In genomic region chr3:5565026-5565425, GRCh38 we compare ENCODE assay signal across 22 cellular contexts.
DNase-seq lines count a peak whose midpoint lies in the region; TF ChIP-seq lines count a peak whose summit lies in the region.
"Had no signal": no experiment of that assay in that cellular context is flagged by ENCODE, and none has a peak within 500 bp of the region (broad histone marks: within the 10 kb centered on the region; RNA-seq: fewer than 3 reads in every experiment).

No MANE protein-coding gene starts in this region.

- CTCF ChIA-PET in OCI-LY7 (lab: Charles Lee; ENCODE audit: unreplicated experiment) = interaction anchor here (0.6 to 1.1 kb wide), 2 partner anchors 15 to 267 kb away, joined by 4 to 5 read pairs; no protein-coding TSS in a partner anchor

- no peak overlapping the region for H3K4me3 Mint-ChIP-seq in endothelial cell (ENCODE audit: unreplicated experiment)
- H3K4me3 Mint-ChIP-seq: activated naive CD8-positive, alpha-beta T cell treated with anti-CD3 and anti-CD28 coated beads for 36 hours; CD4-positive, CD25-positive, alpha-beta regulatory T cell had no signal

- DNase-seq in DMS 273 (lab: John Stamatoyannopoulos, UW; ENCODE audit: unreplicated experiment) (peak; percentile 0), DMS 273 treated with DMSO at 0.1 percent for 48 hours (lab: John Stamatoyannopoulos, UW) (no peak), HT1080 (ENCODE audit: low read depth) (peak; percentile 36), OCI-LY7 (ENCODE audit: low spot score) (peak; percentile 4), iPS-NIHi7 (ENCODE audit: extremely low spot score) (peak; percentile 14), SHP77 (lab: John Stamatoyannopoulos, UW) (no peak), T1000 (lab: John Stamatoyannopoulos, UW) (no peak), endothelial cell (ENCODE audit: low spot score) (no peak)
- DNase-seq: activated CD4-positive, alpha-beta T cell treated with anti-CD3 and anti-CD28 coated beads, Interleukin-2, amount 50 U/mL, for 48 hours; activated CD4-positive, CD25-positive, alpha-beta regulatory T cell; activated CD8-positive, alpha-beta memory T cell treated with anti-CD3 and anti-CD28 coated beads, Interleukin-2, amount 50 U/mL, for 48 hours; activated naive CD8-positive, alpha-beta T cell treated with anti-CD3 and anti-CD28 coated beads for 36 hours; caudate nucleus; CD4-positive, CD25-positive, alpha-beta regulatory T cell; NCI-H1417; NCI-H2081; NCI-H226; upper lobe of left lung had no signal

- H2AFZ ChIP-seq in OCI-LY7 (ENCODE audit: low read length) = no peak overlapping the region

- H3K4me1 Mint-ChIP-seq in endothelial cell (ENCODE audit: unreplicated experiment) = no peaks in the 10 kb centered on the region
- H3K4me1 Mint-ChIP-seq: activated naive CD8-positive, alpha-beta T cell treated with anti-CD3 and anti-CD28 coated beads for 36 hours; CD4-positive, CD25-positive, alpha-beta regulatory T cell had no signal

- peaks cover 2% of the 10 kb centered on the region for H3K27me3 Mint-ChIP-seq in endothelial cell (ENCODE audit: unreplicated experiment)
- H3K27me3 Mint-ChIP-seq: activated naive CD8-positive, alpha-beta T cell treated with anti-CD3 and anti-CD28 coated beads for 36 hours; CD4-positive, CD25-positive, alpha-beta regulatory T cell had no signal

- H3K9me3 ChIP-seq in OCI-LY7 (ENCODE audit: low read length) = no peaks in the 10 kb centered on the region
- H3K9me3 ChIP-seq: ascending aorta, neutrophil, upper lobe of left lung had no signal

- H3K27ac Mint-ChIP-seq in endothelial cell (ENCODE audit: unreplicated experiment) = no peak overlapping the region
- H3K27ac Mint-ChIP-seq: activated naive CD8-positive, alpha-beta T cell treated with anti-CD3 and anti-CD28 coated beads for 36 hours; CD4-positive, CD25-positive, alpha-beta regulatory T cell had no signal

- H3K27ac ChIP-seq in OCI-LY7 (ENCODE audit: low read depth, low read length, poor library complexity, severe bottlenecking) = no peak overlapping the region
- H3K27ac ChIP-seq: 22Rv1, ascending aorta, neutrophil, upper lobe of left lung had no signal

- H3K4me1 ChIP-seq in OCI-LY7 (ENCODE audit: insufficient read depth, low read length, poor library complexity, severe bottlenecking) = no peaks in the 10 kb centered on the region
- H3K4me1 ChIP-seq: ascending aorta, upper lobe of left lung had no signal

- TF ChIP-seq CTCF in OCI-LY7 (conservative IDR thresholded peaks at IDR 0.05; ENCODE audit: low read length) = no peak
- no peak for TF ChIP-seq CTCF in endothelial cell (IDR thresholded peaks at IDR 0.05; ENCODE audit: unreplicated experiment)

- H4K20me1 ChIP-seq in OCI-LY7 (ENCODE audit: insufficient read depth, low read length) = no peaks in the 10 kb centered on the region

- H3K36me3 Mint-ChIP-seq in endothelial cell (ENCODE audit: low read depth, unreplicated experiment) = no peaks in the 10 kb centered on the region
- H3K36me3 Mint-ChIP-seq: activated naive CD8-positive, alpha-beta T cell treated with anti-CD3 and anti-CD28 coated beads for 36 hours; CD4-positive, CD25-positive, alpha-beta regulatory T cell had no signal

- no peak overlapping the region for H3K4me3 ChIP-seq in OCI-LY7 (ENCODE audit: low read depth, low read length, poor library complexity, severe bottlenecking)
- H3K4me3 ChIP-seq: ascending aorta, lung, upper lobe of left lung had no signal

- no peaks in the 10 kb centered on the region for H3K79me2 ChIP-seq in OCI-LY7 (ENCODE audit: insufficient read depth, low read depth, low read length)

- H3K9me2 ChIP-seq in OCI-LY7 (ENCODE audit: insufficient read depth, low read length) = no peaks in the 10 kb centered on the region

- BruUV-seq in OCI-LY7 (replicated peaks; lab: Mats Ljungman, UMichigan) = no TSS peak

- no peaks in the 10 kb centered on the region for H3K36me3 ChIP-seq in OCI-LY7 (ENCODE audit: insufficient read depth, low read length)
- H3K36me3 ChIP-seq: ascending aorta, neutrophil, upper lobe of left lung had no signal

- no peak overlapping the region for H3K4me2 ChIP-seq in OCI-LY7 (ENCODE audit: low read length)

- POLR2A ChIA-PET in OCI-LY7 (lab: Charles Lee) = interaction anchor here (0.8 kb wide), 1 partner anchor 10 kb away, joined by 4 read pairs; no protein-coding TSS in a partner anchor

- intact Hi-C loops in OCI-LY7 (cut with micrococcal nuclease; ENCODE audit: unreplicated experiment) = no loop called here

- peaks cover 8% of the 10 kb centered on the region for H3K9me3 Mint-ChIP-seq in endothelial cell (ENCODE audit: unreplicated experiment)
- H3K9me3 Mint-ChIP-seq: activated naive CD8-positive, alpha-beta T cell treated with anti-CD3 and anti-CD28 coated beads for 36 hours had no signal

Comparison
In these comparisons a context has a peak if more than half of its experiments do, and no peak if none do; other contexts are left out.
1. DNase-seq: peak in DMS 273 (single experiment), HT1080 (single experiment), OCI-LY7 (single experiment) and iPS-NIHi7 (single experiment); none in DMS 273 treated with DMSO at 0.1 percent for 48 hours (single experiment), SHP77 (0 of 2), T1000 (single experiment) and endothelial cell (single experiment).